Comparison of ENCODE assay signal across 1 cellular context in the genomic region with DNA sequence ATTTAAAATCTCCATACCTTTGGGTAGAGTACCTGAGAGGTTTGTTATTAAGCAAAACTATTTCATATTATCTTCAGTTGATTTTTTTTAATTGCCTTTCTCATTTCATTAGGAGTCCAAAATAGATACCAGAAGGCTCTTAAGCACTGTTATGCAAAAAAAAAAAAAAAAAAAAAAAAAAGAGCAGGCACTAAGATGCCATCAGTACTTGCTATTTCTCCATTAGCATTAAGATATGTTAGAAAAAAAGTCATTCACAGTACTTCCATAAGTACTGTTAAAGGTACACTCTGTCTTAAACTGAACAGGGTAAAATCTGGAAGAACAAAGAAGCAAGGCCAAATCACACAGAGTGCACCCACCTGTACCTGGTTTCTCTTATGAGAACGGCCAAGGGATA.
TF ChIP-seq lines count a peak whose summit lies in the region.

No MANE protein-coding gene starts in this region.

TF ChIP-seq in SK-N-SH, 30 proteins besides CTCF, POLR2A, EP300 and RAD21 (continued from another document):
- TF ChIP-seq, protein P1, sequence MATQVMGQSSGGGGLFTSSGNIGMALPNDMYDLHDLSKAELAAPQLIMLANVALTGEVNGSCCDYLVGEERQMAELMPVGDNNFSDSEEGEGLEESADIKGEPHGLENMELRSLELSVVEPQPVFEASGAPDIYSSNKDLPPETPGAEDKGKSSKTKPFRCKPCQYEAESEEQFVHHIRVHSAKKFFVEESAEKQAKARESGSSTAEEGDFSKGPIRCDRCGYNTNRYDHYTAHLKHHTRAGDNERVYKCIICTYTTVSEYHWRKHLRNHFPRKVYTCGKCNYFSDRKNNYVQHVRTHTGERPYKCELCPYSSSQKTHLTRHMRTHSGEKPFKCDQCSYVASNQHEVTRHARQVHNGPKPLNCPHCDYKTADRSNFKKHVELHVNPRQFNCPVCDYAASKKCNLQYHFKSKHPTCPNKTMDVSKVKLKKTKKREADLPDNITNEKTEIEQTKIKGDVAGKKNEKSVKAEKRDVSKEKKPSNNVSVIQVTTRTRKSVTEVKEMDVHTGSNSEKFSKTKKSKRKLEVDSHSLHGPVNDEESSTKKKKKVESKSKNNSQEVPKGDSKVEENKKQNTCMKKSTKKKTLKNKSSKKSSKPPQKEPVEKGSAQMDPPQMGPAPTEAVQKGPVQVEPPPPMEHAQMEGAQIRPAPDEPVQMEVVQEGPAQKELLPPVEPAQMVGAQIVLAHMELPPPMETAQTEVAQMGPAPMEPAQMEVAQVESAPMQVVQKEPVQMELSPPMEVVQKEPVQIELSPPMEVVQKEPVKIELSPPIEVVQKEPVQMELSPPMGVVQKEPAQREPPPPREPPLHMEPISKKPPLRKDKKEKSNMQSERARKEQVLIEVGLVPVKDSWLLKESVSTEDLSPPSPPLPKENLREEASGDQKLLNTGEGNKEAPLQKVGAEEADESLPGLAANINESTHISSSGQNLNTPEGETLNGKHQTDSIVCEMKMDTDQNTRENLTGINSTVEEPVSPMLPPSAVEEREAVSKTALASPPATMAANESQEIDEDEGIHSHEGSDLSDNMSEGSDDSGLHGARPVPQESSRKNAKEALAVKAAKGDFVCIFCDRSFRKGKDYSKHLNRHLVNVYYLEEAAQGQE (IDR thresholded peaks at IDR 0.05; ENCODE audit: low read depth, low read length): no peak
- no peak for TF ChIP-seq MXI1 (IDR thresholded peaks at IDR 0.05; ENCODE audit: low read depth, low read length)
- no peak for TF ChIP-seq EZH2phosphoT487 (IDR thresholded peaks at IDR 0.05; ENCODE audit: borderline replicate concordance, low read depth)
- TF ChIP-seq SIN3A (IDR thresholded peaks at IDR 0.05; ENCODE audit: borderline replicate concordance, low read depth, low read length): no peak
- no peak for TF ChIP-seq USF1 (IDR thresholded peaks at IDR 0.05; ENCODE audit: borderline replicate concordance, low read depth)
- no peak for TF ChIP-seq RXRA (IDR thresholded peaks at IDR 0.05; ENCODE audit: borderline replicate concordance, low read depth)
- TF ChIP-seq, protein P2, sequence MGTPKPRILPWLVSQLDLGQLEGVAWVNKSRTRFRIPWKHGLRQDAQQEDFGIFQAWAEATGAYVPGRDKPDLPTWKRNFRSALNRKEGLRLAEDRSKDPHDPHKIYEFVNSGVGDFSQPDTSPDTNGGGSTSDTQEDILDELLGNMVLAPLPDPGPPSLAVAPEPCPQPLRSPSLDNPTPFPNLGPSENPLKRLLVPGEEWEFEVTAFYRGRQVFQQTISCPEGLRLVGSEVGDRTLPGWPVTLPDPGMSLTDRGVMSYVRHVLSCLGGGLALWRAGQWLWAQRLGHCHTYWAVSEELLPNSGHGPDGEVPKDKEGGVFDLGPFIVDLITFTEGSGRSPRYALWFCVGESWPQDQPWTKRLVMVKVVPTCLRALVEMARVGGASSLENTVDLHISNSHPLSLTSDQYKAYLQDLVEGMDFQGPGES (IDR thresholded peaks at IDR 0.05; ENCODE audit: low read depth, low read length): no peak
- TF ChIP-seq POLR2AphosphoS5 (IDR thresholded peaks at IDR 0.05; ENCODE audit: low read depth, low read length): no peak
- no peak for TF ChIP-seq FOXJ3 (CRISPR knock-in tag; IDR thresholded peaks at IDR 0.05)
- TF ChIP-seq, protein P3, sequence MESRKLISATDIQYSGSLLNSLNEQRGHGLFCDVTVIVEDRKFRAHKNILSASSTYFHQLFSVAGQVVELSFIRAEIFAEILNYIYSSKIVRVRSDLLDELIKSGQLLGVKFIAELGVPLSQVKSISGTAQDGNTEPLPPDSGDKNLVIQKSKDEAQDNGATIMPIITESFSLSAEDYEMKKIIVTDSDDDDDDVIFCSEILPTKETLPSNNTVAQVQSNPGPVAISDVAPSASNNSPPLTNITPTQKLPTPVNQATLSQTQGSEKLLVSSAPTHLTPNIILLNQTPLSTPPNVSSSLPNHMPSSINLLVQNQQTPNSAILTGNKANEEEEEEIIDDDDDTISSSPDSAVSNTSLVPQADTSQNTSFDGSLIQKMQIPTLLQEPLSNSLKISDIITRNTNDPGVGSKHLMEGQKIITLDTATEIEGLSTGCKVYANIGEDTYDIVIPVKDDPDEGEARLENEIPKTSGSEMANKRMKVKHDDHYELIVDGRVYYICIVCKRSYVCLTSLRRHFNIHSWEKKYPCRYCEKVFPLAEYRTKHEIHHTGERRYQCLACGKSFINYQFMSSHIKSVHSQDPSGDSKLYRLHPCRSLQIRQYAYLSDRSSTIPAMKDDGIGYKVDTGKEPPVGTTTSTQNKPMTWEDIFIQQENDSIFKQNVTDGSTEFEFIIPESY (IDR thresholded peaks at IDR 0.05; ENCODE audit: borderline replicate concordance, low read depth): no peak
